In the genomic region with DNA sequence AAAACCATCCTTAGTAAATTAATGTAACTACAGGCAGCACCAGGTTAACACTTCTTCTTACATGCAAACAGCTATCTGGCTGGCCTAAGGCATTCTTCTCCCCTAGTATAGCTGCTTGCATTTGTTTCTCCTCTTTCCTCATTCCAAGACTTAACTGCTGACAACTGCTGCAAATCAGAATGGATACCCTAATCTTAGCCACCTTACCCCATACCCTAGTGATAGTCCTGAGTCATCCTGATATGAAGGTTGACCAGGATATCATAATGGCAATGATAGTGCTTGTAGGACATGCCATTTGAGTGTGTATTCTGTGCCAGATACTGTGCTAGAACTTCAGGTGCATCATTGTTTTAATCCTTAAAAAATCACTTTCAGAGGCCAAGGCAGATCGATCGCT, we compare ENCODE assay signal across 11 cellular contexts.
"Had no signal": no experiment of that assay in that cellular context is flagged by ENCODE, and none has a peak within 500 bp of the region (broad histone marks: within the 10 kb centered on the region; RNA-seq: fewer than 3 reads in every experiment).

No MANE protein-coding gene starts in this region.

- H3K4me1 ChIP-seq: HAP-1 had no signal

- ATAC-seq: GM23338, HCT116 had no signal

- H3K27ac Mint-ChIP-seq: GM23338, H9, HFFc6 had no signal

- DNase-seq: GM23248, GOT3, H7, H9, HCEC 1CT, HFFc6 had no signal

- H2AFZ ChIP-seq: GM23248, GM23338 had no signal

- H3K9me3 Mint-ChIP-seq: GM23338, H9, HFFc6 had no signal

- H3K4me2 ChIP-seq: GM23338 had no signal

- H3K4me3 ChIP-seq: GM23248, GM23338, HAP-1 had no signal

- H3K4me3 Mint-ChIP-seq: GM23338, H9, HFFc6 had no signal

- H3K9ac ChIP-seq: GM23248 had no signal

- H3K9me3 ChIP-seq: HAP-1 had no signal

- FAIRE-seq: H1, H54 had no signal

- H3K36me3 ChIP-seq: HAP-1 had no signal

- H3K27ac ChIP-seq: GM23248 had no signal

- H3K4me1 Mint-ChIP-seq: GM23338, H9 had no signal
